ENCODE assay signal across 7 cellular contexts in genomic region chr6:132218063-132218696, GRCh38.
DNase-seq lines count a peak whose midpoint lies in the region; ATAC-seq, FAIRE-seq and TF ChIP-seq lines count a peak whose summit lies in the region.

No MANE protein-coding gene starts in this region.

- intact Hi-C loops in endothelial cell of umbilical vein (cut with micrococcal nuclease) = loop anchor here (1.0 to 2.0 kb wide), 6 partner anchors 57 to 293 kb away; no protein-coding TSS in a partner anchor
- intact Hi-C loops in prostate gland (cut with DNase I) = loop anchor here (2.0 kb wide), 1 partner anchor 295 kb away; no protein-coding TSS in a partner anchor
- intact Hi-C loops in natural killer cell (cut with micrococcal nuclease) = no loop called here

- peak; percentile 1 for DNase-seq in NCI-H82 treated with DMSO at 0.1 percent for 48 hours (lab: John Stamatoyannopoulos, UW; ENCODE audit: unreplicated experiment)
- DNase-seq in endothelial cell of umbilical vein (ENCODE audit: low read depth, low spot score) = peak; percentile 63
- no peak for DNase-seq in prostate gland (ENCODE audit: low spot score)
- DNase-seq in natural killer cell = no peak
- no peak for DNase-seq in NCI-H345 treated with DMSO at 0.1 percent for 48 hours (lab: John Stamatoyannopoulos, UW; ENCODE audit: unreplicated experiment)

- CTCF ChIA-PET in endothelial cell of umbilical vein (lab: Charles Lee) = interaction anchor here (0.6 to 2.7 kb wide), 48 partner anchors 9 to 303 kb away, joined by 3 to 148 read pairs (median 6); partner anchors contain the start of gene CCN2

- TF ChIP-seq CTCF in endothelial cell of umbilical vein (IDR thresholded peaks at IDR 0.05; ENCODE audit: extremely low read depth in 1 of 2, insufficient read depth in 1 of 2, low read depth in 1 of 2, low read length in 2 of 2) (peak in 1 of 2 donors; percentile 25), prostate gland (IDR thresholded peaks at IDR 0.05) (peak in 3 of 4 experiments; percentile 38 to 52 (median 45)), natural killer cell (IDR thresholded peaks at IDR 0.05) (no peak)

- dilution Hi-C loops in endothelial cell of umbilical vein (cut with MboI; ENCODE audit: extremely low pct_ligation_motif_present, low sequenced_read_pairs) = no loop called here

- 35% methylated on average over 5 of the region's 5 CpGs for WGBS in prostate gland

- H2AFZ ChIP-seq in endothelial cell of umbilical vein (ENCODE audit: low read depth, low read length) = no peak overlapping the region

- BruUV-seq in endothelial cell of umbilical vein (replicated peaks; lab: Mats Ljungman, UMichigan) = no TSS peak

- ATAC-seq in GM19463 (IDR thresholded peaks at IDR 0.05; ENCODE audit: unreplicated experiment) = peak; percentile 56
- ATAC-seq in GM18517 (IDR thresholded peaks at IDR 0.05; ENCODE audit: unreplicated experiment) = no peak
- ATAC-seq in natural killer cell = no peak

- H4K20me1 ChIP-seq in endothelial cell of umbilical vein (replicated peaks; ENCODE audit: control insufficient read depth, extremely low read depth, insufficient read depth, low read length) = no peaks in the 10 kb centered on the region

- H3K27me3 ChIP-seq in endothelial cell of umbilical vein (ENCODE audit: control insufficient read depth in 2 of 2, insufficient read depth in 2 of 2, low read length in 2 of 2) (no peaks in the 10 kb centered on the region), prostate gland (replicated peaks; ENCODE audit: insufficient read depth) (no peaks in the 10 kb centered on the region)

- H3K9me3 ChIP-seq in endothelial cell of umbilical vein (replicated peaks; ENCODE audit: control insufficient read depth, insufficient read depth, low read length) = no peaks in the 10 kb centered on the region
- H3K9me3 ChIP-seq in prostate gland = no peaks in the 10 kb centered on the region

- H3K4me3 ChIP-seq in endothelial cell of umbilical vein (replicated peaks in 1 of 3; ENCODE audit: insufficient read depth in 1 of 3, low read depth in 1 of 3, low read length in 3 of 3) = no peak overlapping the region
- H3K4me3 ChIP-seq in prostate gland = no peak overlapping the region

- H3K79me2 ChIP-seq in endothelial cell of umbilical vein (ENCODE audit: control insufficient read depth, insufficient read depth, low read length) = no peaks in the 10 kb centered on the region

- H3K27ac ChIP-seq in endothelial cell of umbilical vein (ENCODE audit: insufficient read depth, low read depth, low read length) (no peak overlapping the region), prostate gland (no peak overlapping the region)

- H3K4me1 ChIP-seq in endothelial cell of umbilical vein (ENCODE audit: control insufficient read depth, extremely low read depth, insufficient read depth, low read length) (peaks cover 5% of the 10 kb centered on the region), prostate gland (replicated peaks) (no peaks in the 10 kb centered on the region)

- FAIRE-seq in endothelial cell of umbilical vein (lab: Jason Lieb, UNC) = no peak

- H3K4me2 ChIP-seq in endothelial cell of umbilical vein (ENCODE audit: insufficient read depth, low read length) = no peak overlapping the region

- H3K27me3 Mint-ChIP-seq in natural killer cell (ENCODE audit: low read depth in 2 of 2) = peaks cover 0 to 15% of the 10 kb centered on the region in 2 donors

- H3K4me3 Mint-ChIP-seq in natural killer cell = no peak overlapping the region

- no peaks in the 10 kb centered on the region for H3K9me1 ChIP-seq in endothelial cell of umbilical vein (replicated peaks; ENCODE audit: control insufficient read depth, extremely low read depth, insufficient read depth, low read length)

- peaks cover 0 to 2% of the 10 kb centered on the region in 2 donors for H3K9me3 Mint-ChIP-seq in natural killer cell

- POLR2A ChIA-PET in endothelial cell of umbilical vein (lab: Charles Lee) = interaction anchor here (0.5 to 2.2 kb wide), 3 partner anchors 82 to 270 kb away, joined by 4 to 20 read pairs (median 8); partner anchors contain the start of gene CCN2

- H3K27ac Mint-ChIP-seq in natural killer cell = no peak overlapping the region

- no peak overlapping the region for H3K9ac ChIP-seq in endothelial cell of umbilical vein (replicated peaks; ENCODE audit: extremely low read depth, insufficient read depth, low read length)

- H3K4me1 Mint-ChIP-seq in natural killer cell = no peaks in the 10 kb centered on the region

- no peaks in the 10 kb centered on the region for H3K36me3 ChIP-seq in endothelial cell of umbilical vein (ENCODE audit: control insufficient read depth in 2 of 2, extremely low read depth in 1 of 2, insufficient read depth in 2 of 2, low read length in 2 of 2)
- H3K36me3 ChIP-seq in prostate gland = no peaks in the 10 kb centered on the region

- TF ChIP-seq POLR2A in endothelial cell of umbilical vein (IDR thresholded peaks at IDR 0.05; ENCODE audit: low read depth, low read length) (no peak), prostate gland (IDR thresholded peaks at IDR 0.05) (no peak)

- no peaks in the 10 kb centered on the region for H3K36me3 Mint-ChIP-seq in natural killer cell

TF ChIP-seq in endothelial cell of umbilical vein, 7 proteins besides CTCF, POLR2A, EP300 and RAD21:
- TF ChIP-seq MYC (IDR thresholded peaks at IDR 0.05; ENCODE audit: low read depth, low read length) = no peak
- no peak for TF ChIP-seq JUN (IDR thresholded peaks at IDR 0.05; ENCODE audit: borderline replicate concordance, insufficient read depth, insufficient read length, low read depth)

Comparison
In these comparisons a context has a peak if more than half of its experiments do, and no peak if none do; other contexts are left out.
1. DNase-seq: peak in NCI-H82 treated with DMSO at 0.1 percent for 48 hours (single experiment) and endothelial cell of umbilical vein (single experiment); none in prostate gland (single experiment), natural killer cell (single experiment) and NCI-H345 treated with DMSO at 0.1 percent for 48 hours (single experiment).